Comparison of ENCODE assay signal across 28 cellular contexts in the genomic region with DNA sequence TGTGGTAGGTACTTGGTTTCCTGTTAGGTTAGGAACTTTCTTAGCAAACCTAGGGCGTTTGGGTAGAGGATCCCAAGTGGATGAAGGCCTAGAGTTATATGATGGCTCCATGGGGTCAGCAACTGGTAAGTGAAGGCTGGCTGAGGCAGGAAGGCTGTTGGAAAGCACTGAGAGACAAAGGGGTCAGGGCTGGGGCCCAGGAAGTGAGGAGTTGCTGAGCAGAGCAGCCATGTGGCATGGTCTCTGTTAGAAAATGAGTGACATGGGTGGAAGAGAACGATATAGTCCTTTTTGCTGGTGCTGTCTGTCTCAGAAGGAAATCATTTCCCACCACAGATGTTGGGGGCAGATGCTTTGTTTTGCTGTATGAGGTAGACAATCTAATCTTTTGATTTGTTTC. TPM values are rescaled to one million over a fixed set of nuclear protein-coding genes. Genes with fewer than 3 reads are reported as not detected.
"Had no signal": no experiment of that assay in that cellular context is flagged by ENCODE, and none has a peak within 500 bp of the region (broad histone marks: within the 10 kb centered on the region; RNA-seq: fewer than 3 reads in every experiment).

No MANE protein-coding gene starts in this region.

- ATAC-seq: foreskin keratinocyte, left lung had no signal

- H3K4me3 Mint-ChIP-seq: activated naive CD4-positive, alpha-beta T cell treated with anti-CD3 and anti-CD28 coated beads for 36 hours; dendritic cell treated with granulocyte-macrophage colony-stimulating factor and Interleukin-4, amounts not matched to agents 40 ng/mL and 50 ng/mL, for 4 days; naive B cell; neural progenitor cell had no signal

- H3K27me3 ChIP-seq: cardiac muscle cell, left lung, neural progenitor cell, sigmoid colon, tibial artery had no signal

- H3K9me3 Mint-ChIP-seq: activated naive CD4-positive, alpha-beta T cell treated with anti-CD3 and anti-CD28 coated beads for 36 hours; dendritic cell treated with granulocyte-macrophage colony-stimulating factor and Interleukin-4, amounts not matched to agents 40 ng/mL and 50 ng/mL, for 4 days; neural progenitor cell had no signal

- H3K4me1 Mint-ChIP-seq: naive B cell had no signal

- H3K27ac Mint-ChIP-seq: activated naive CD4-positive, alpha-beta T cell treated with anti-CD3 and anti-CD28 coated beads for 36 hours; dendritic cell treated with granulocyte-macrophage colony-stimulating factor and Interleukin-4, amounts not matched to agents 40 ng/mL and 50 ng/mL, for 4 days; naive B cell; neural progenitor cell; progenitor cell of endocrine pancreas had no signal

- H3K36me3 Mint-ChIP-seq: naive B cell, neural progenitor cell had no signal

- H3K27ac ChIP-seq: cardiac muscle cell, foreskin keratinocyte, left lung, neural progenitor cell, sigmoid colon, tibial artery had no signal

- H3K9me3 ChIP-seq: left lung, sigmoid colon, tibial artery had no signal

- H3K36me3 ChIP-seq: cardiac muscle cell, left lung, neural progenitor cell, sigmoid colon, tibial artery had no signal

- H3K4me1 ChIP-seq: foreskin keratinocyte, left lung, sigmoid colon, tibial artery had no signal

- DNase-seq: activated CD4-positive, alpha-beta T cell treated with anti-CD3 and anti-CD28 coated beads for 1 hour; activated CD4-positive, alpha-beta T cell treated with anti-CD3 and anti-CD28 coated beads, Interleukin-2, amount 50 U/mL, for 1 hour; activated effector memory CD4-positive, alpha-beta T cell treated with Interleukin-2 at 50 U/mL for 16 hours; activated naive CD4-positive, alpha-beta T cell treated with anti-CD3 and anti-CD28 coated beads for 36 hours; activated T-cell treated with anti-CD3 and anti-CD28 coated beads, Interleukin-2, amount 50 U/mL, for 48 hours; effector CD4-positive, alpha-beta T cell; foreskin keratinocyte; left lung; naive B cell; retina; sigmoid colon; stimulated activated CD4-positive, alpha-beta T cell treated with anti-CD3 and anti-CD28 coated beads, Interleukin-15, amount 100 ng/mL, for 24 hours; stimulated activated CD4-positive, alpha-beta T cell treated with anti-CD3 and anti-CD28 coated beads, Interleukin-2, amount 100 ng/mL, for 48 hours; stimulated activated CD8-positive, alpha-beta memory T cell treated with anti-CD3 and anti-CD28 coated beads, Interleukin-4, amount 100 ng/mL, for 48 hours; stimulated activated naive CD4-positive, alpha-beta T cell treated with Interleukin-2 at 50 U/mL for 16 hours; substantia nigra; T-helper 1 cell; T-helper 9 cell; tibial artery had no signal

- H3K9ac ChIP-seq: neural progenitor cell had no signal

- H3K4me2 ChIP-seq: neural progenitor cell, smooth muscle cell had no signal

- FAIRE-seq: endometrium had no signal

- H3K4me3 ChIP-seq: cardiac muscle cell, left lung, lung, neural progenitor cell, sigmoid colon, smooth muscle cell, tibial artery had no signal

RNA-seq across cellular contexts. Expression of a gene that starts 58.2 kb away (rescaled TPM):
- total RNA-seq: activated CD8-positive, alpha-beta memory T cell treated with anti-CD3 and anti-CD28 coated beads for 36 hours; activated naive CD4-positive, alpha-beta T cell treated with anti-CD3 and anti-CD28 coated beads for 36 hours; foreskin keratinocyte; glomerular endothelial cell; smooth muscle cell had no signal
- polyA plus RNA-seq: foreskin keratinocyte, smooth muscle cell had no signal
